In the genomic region with DNA sequence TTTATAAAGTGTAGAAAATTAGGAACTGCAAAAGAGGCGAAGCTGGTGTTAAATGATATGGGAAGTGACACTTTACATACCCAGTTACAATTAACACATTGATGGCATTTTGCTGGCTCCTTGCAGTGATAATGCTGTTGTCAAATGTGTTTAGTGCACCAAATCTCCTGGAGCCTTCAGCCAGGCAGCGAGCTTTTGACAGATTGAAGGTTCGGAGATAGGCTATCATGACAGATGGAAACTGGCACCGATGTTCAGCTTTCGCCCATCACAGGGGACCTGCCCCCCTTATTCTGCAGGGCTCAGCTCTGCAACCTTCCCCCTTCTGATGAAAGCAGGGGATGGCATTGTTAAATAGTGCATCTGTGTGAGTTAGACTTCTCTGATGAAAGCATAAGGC, we compare ENCODE assay signal across 22 cellular contexts.
"Had no signal": no experiment of that assay in that cellular context is flagged by ENCODE, and none has a peak within 500 bp of the region (broad histone marks: within the 10 kb centered on the region; RNA-seq: fewer than 3 reads in every experiment).

No MANE protein-coding gene starts in this region.

- H3K27ac ChIP-seq: body of pancreas, prostate gland, skin epidermis, testis had no signal

- H3K4me3 ChIP-seq: body of pancreas, prostate gland, skin epidermis, testis had no signal

- DNase-seq: activated CD4-positive, alpha-beta memory T cell treated with anti-CD3 and anti-CD28 coated beads, Interleukin-2, amount 10 ng/mL, durations not matched to agents 7 days and 5 days; activated CD4-positive, alpha-beta T cell treated with anti-CD3 and anti-CD28 coated beads for 36 hours; activated naive CD4-positive, alpha-beta T cell treated with Interleukin-2 at 50 U/mL for 16 hours; activated naive CD8-positive, alpha-beta T cell treated with anti-CD3 and anti-CD28 coated beads, Interleukin-2, amount 10 ng/mL, durations not matched to agents 7 days and 5 days; activated T-cell treated with anti-CD3 and anti-CD28 coated beads, Interleukin-2, amount 50 U/mL, for 1 hour; amygdala; body of pancreas; caudate nucleus; effector memory CD8-positive, alpha-beta T cell; foreskin fibroblast; hippocampal formation; left cardiac atrium; mesenchymal stem cell; naive thymus-derived CD4-positive, alpha-beta T cell; occipital lobe; right cardiac atrium; stimulated activated CD4-positive, alpha-beta T cell treated with anti-CD3 and anti-CD28 coated beads, Interleukin-15, amount 100 ng/mL, for 24 hours; stimulated activated CD4-positive, alpha-beta T cell treated with anti-CD3 and anti-CD28 coated beads, Interleukin-4, amount 100 ng/mL, for 1 hour; testis had no signal

- H3K4me1 ChIP-seq: body of pancreas, prostate gland, testis had no signal

- ATAC-seq: activated CD4-positive, alpha-beta T cell treated with anti-CD3 and anti-CD28 coated beads for 36 hours; activated T-helper 17 cell treated with anti-CD3 and anti-CD28 coated beads, Interleukin-2, amount 50 U/mL, for 72 hours; body of pancreas; effector memory CD8-positive, alpha-beta T cell; left cardiac atrium; naive thymus-derived CD4-positive, alpha-beta T cell; right cardiac atrium had no signal

- H3K27me3 ChIP-seq: body of pancreas, testis had no signal

- H3K36me3 ChIP-seq: prostate gland had no signal
